ENCODE assay signal across 8 cellular contexts in genomic region chr3:138935864-138936762, GRCh38. TPM values are rescaled to one million over a fixed set of nuclear protein-coding genes. Genes with fewer than 3 reads are reported as not detected.
A peak's percentile ranks its signal among the peaks of the same experiment; 100 is the strongest.
DNase-seq lines count a peak whose midpoint lies in the region; ATAC-seq and TF ChIP-seq lines count a peak whose summit lies in the region.

No MANE protein-coding gene starts in this region.

- peaks cover 79% of the 10 kb centered on the region for H3K27me3 Mint-ChIP-seq in activated CD4-positive, alpha-beta T cell treated with anti-CD3 and anti-CD28 coated beads, Interleukin-2, amount 10 ng/mL, durations not matched to agents 7 days and 5 days

- peak; percentile 87 to 89 for ATAC-seq in lower lobe of right lung
- no peak for ATAC-seq in HG03565 (IDR thresholded peaks at IDR 0.05; ENCODE audit: unreplicated experiment)

- CTCF ChIA-PET in activated CD4-positive, alpha-beta T cell treated with anti-CD3 and anti-CD28 coated beads, Interleukin-2, amount 10 ng/mL, durations not matched to agents 7 days and 5 days (lab: Charles Lee), result interaction anchor here (0.6 to 7.1 kb wide), 19 partner anchors 9 to 1971 kb away, joined by 3 to 39 read pairs (median 4); partner anchors contain the start of genes FOXL2 and FOXL2NB

- H3K4me3 Mint-ChIP-seq in activated CD4-positive, alpha-beta T cell treated with anti-CD3 and anti-CD28 coated beads, Interleukin-2, amount 10 ng/mL, durations not matched to agents 7 days and 5 days, result peak overlapping the region; percentile 47

- no peak overlapping the region for H3K27ac Mint-ChIP-seq in activated CD4-positive, alpha-beta T cell treated with anti-CD3 and anti-CD28 coated beads, Interleukin-2, amount 10 ng/mL, durations not matched to agents 7 days and 5 days

- intact Hi-C loops in dorsolateral prefrontal cortex (cut with DNase I) (loop anchor here (2.0 to 5.0 kb wide), 5 partner anchors 41 to 393 kb away; no protein-coding TSS in a partner anchor), lower lobe of right lung (cut with DNase I) (no loop called here)

- no peaks in the 10 kb centered on the region for H3K36me3 ChIP-seq in lower lobe of right lung

- no peaks in the 10 kb centered on the region for H3K36me3 Mint-ChIP-seq in activated CD4-positive, alpha-beta T cell treated with anti-CD3 and anti-CD28 coated beads, Interleukin-2, amount 10 ng/mL, durations not matched to agents 7 days and 5 days (ENCODE audit: low read depth)

- no peaks in the 10 kb centered on the region for H3K9me3 ChIP-seq in lower lobe of right lung

- peak; percentile 48 for DNase-seq in GM04504 (ENCODE audit: low read depth)
- peak; percentile 39 for DNase-seq in HCEC 1CT
- peak; percentile 8 to 41 for DNase-seq in NCI-H1930 (lab: John Stamatoyannopoulos, UW)
- DNase-seq in activated CD4-positive, alpha-beta T cell treated with anti-CD3 and anti-CD28 coated beads, Interleukin-2, amount 10 ng/mL, durations not matched to agents 7 days and 5 days, result peak; percentile 57
- DNase-seq in dorsolateral prefrontal cortex, result peak in 8 of 10 donors; percentile 39 to 77 (median 56)
- peak; percentile 82 for DNase-seq in lower lobe of right lung
- DNase-seq in stimulated activated CD4-positive, alpha-beta T cell treated with anti-CD3 and anti-CD28 coated beads, TNF-alpha, amount 100 ng/mL, for 4 hours (ENCODE audit: low read depth in 3 of 3), result peak; percentile 37 to 68 (median 61)

- TF ChIP-seq CTCF in dorsolateral prefrontal cortex (IDR thresholded peaks at IDR 0.05 in 54 of 56, conservative IDR thresholded peaks at IDR 0.05 in 2 of 56; ENCODE audit: low read depth in 1 of 56, partially characterized antibody in 56 of 56), result peak; percentile 65 to 96 (median 90)
- TF ChIP-seq CTCF in lower lobe of right lung (IDR thresholded peaks at IDR 0.05), result peak; percentile 97

- H3K9me3 Mint-ChIP-seq in activated CD4-positive, alpha-beta T cell treated with anti-CD3 and anti-CD28 coated beads, Interleukin-2, amount 10 ng/mL, durations not matched to agents 7 days and 5 days, result no peaks in the 10 kb centered on the region

- H3K4me3 ChIP-seq in dorsolateral prefrontal cortex, result peak overlapping the region in 58 of 59 donors; percentile 25 to 73 (median 51)
- H3K4me3 ChIP-seq in lower lobe of right lung, result peak overlapping the region; percentile 47

- H3K27ac ChIP-seq in dorsolateral prefrontal cortex, result peak overlapping the region in 1 of 59 donors; percentile 7
- H3K27ac ChIP-seq in lower lobe of right lung, result no peak overlapping the region

- H3K4me1 ChIP-seq in lower lobe of right lung, result peaks cover 46% of the 10 kb centered on the region

- peaks cover 20% of the 10 kb centered on the region for H3K4me1 Mint-ChIP-seq in activated CD4-positive, alpha-beta T cell treated with anti-CD3 and anti-CD28 coated beads, Interleukin-2, amount 10 ng/mL, durations not matched to agents 7 days and 5 days

- POLR2A ChIA-PET in activated CD4-positive, alpha-beta T cell treated with anti-CD3 and anti-CD28 coated beads, Interleukin-2, amount 10 ng/mL, durations not matched to agents 7 days and 5 days (lab: Charles Lee), result no interaction called here

- peaks cover 22 to 58% (median 52%) of the 10 kb centered on the region in 45 donors for H3K27me3 ChIP-seq in dorsolateral prefrontal cortex
- H3K27me3 ChIP-seq in lower lobe of right lung (ENCODE audit: low read depth), result peaks cover 67% of the 10 kb centered on the region

RNA-seq across cellular contexts. Expression of gene FOXL2, which starts 10.8 kb away (rescaled TPM):
- not detected for total RNA-seq in activated CD4-positive, alpha-beta T cell treated with anti-CD3 and anti-CD28 coated beads, Interleukin-2, amount 10 ng/mL, durations not matched to agents 7 days and 5 days
- total RNA-seq in dorsolateral prefrontal cortex, result 1 to 10 TPM in 13 of 120 experiments, under 1 TPM in 104, not detected in 3; 0.16 to 1.9 (median 0.58) TPM
- not detected for total RNA-seq in lower lobe of right lung

RNA-seq across cellular contexts. Expression of gene FOXL2NB, which starts 10.9 kb away (rescaled TPM):
- not detected for total RNA-seq in activated CD4-positive, alpha-beta T cell treated with anti-CD3 and anti-CD28 coated beads, Interleukin-2, amount 10 ng/mL, durations not matched to agents 7 days and 5 days
- total RNA-seq in dorsolateral prefrontal cortex (1 to 10 TPM in 16 of 120 experiments, under 1 TPM in 99, not detected in 5; 0.15 to 2.3 (median 0.55) TPM), lower lobe of right lung (not detected)

Comparison
In these comparisons a context has a peak if more than half of its experiments do, and no peak if none do; other contexts are left out.
1. DNase-seq: peak in every context shown above with its lines; median percentile 82 in lower lobe of right lung; 61 in stimulated activated CD4-positive, alpha-beta T cell treated with anti-CD3 and anti-CD28 coated beads, TNF-alpha, amount 100 ng/mL, for 4 hours; 57 in activated CD4-positive, alpha-beta T cell treated with anti-CD3 and anti-CD28 coated beads, Interleukin-2, amount 10 ng/mL, durations not matched to agents 7 days and 5 days; 56 in dorsolateral prefrontal cortex; 48 in GM04504; 39 in HCEC 1CT; 24 in NCI-H1930.